23 cellular contexts compared by ENCODE assay signal in genomic region chr2:176545627-176546026, GRCh38.
"Had no signal": no experiment of that assay in that cellular context is flagged by ENCODE, and none has a peak within 500 bp of the region (broad histone marks: within the 10 kb centered on the region; RNA-seq: fewer than 3 reads in every experiment).

No MANE protein-coding gene starts in this region.

- H3K27me3 ChIP-seq: breast epithelium, SJCRH30 had no signal

- H3K27ac ChIP-seq: breast epithelium, RWPE1, SJCRH30 had no signal

- H3K9me3 ChIP-seq: breast epithelium, SJCRH30 had no signal

- H3K36me3 ChIP-seq: breast epithelium, SJCRH30 had no signal

- DNase-seq: activated CD4-positive, alpha-beta T cell treated with anti-CD3 and anti-CD28 coated beads for 1 hour; activated CD4-positive, alpha-beta T cell treated with anti-CD3 and anti-CD28 coated beads, Interleukin-2, amount 10 ng/mL, durations not matched to agents 24 days and 14 days; activated CD4-positive, alpha-beta T cell treated with anti-CD3 and anti-CD28 coated beads, Interleukin-2, amount 50 U/mL, for 48 hours; activated CD8-positive, alpha-beta memory T cell treated with anti-CD3 and anti-CD28 coated beads, Interleukin-2, amount 10 ng/mL, durations not matched to agents 7 days and 5 days; activated effector memory CD4-positive, alpha-beta T cell treated with Interleukin-2 at 50 U/mL for 16 hours; activated naive CD4-positive, alpha-beta T cell; activated T-cell treated with anti-CD3 and anti-CD28 coated beads, Interleukin-2, amount 50 U/mL, for 24 hours; aorta; caudate nucleus; Karpas-422; NCI-H1105 treated with DMSO at 0.1 percent for 48 hours; NCI-H1436 treated with DMSO at 0.1 percent for 48 hours; NCI-H187; NCI-H2081; NCI-H510A treated with DMSO at 0.1 percent for 48 hours; NCI-H69; NK-92 treated with Interleukin-12 subunit alpha and Interleukin-12 subunit beta, amount 100 ng/mL, for 24 hours; OCI-M1; Right ventricle myocardium superior; SJCRH30 had no signal

- H3K4me1 ChIP-seq: breast epithelium, SJCRH30 had no signal

- H3K4me3 ChIP-seq: breast epithelium, SJCRH30 had no signal

- ATAC-seq: activated CD8-positive, alpha-beta memory T cell treated with anti-CD3 and anti-CD28 coated beads, Interleukin-2, amount 10 ng/mL, durations not matched to agents 7 days and 5 days; Panc1 had no signal
